25 cellular contexts compared by ENCODE assay signal in genomic region chr20:49969946-49970345, GRCh38. TPM values are rescaled to one million over a fixed set of nuclear protein-coding genes. Genes with fewer than 3 reads are reported as not detected.
DNase-seq lines count a peak whose midpoint lies in the region; ATAC-seq, FAIRE-seq and TF ChIP-seq lines count a peak whose summit lies in the region.
"Had no signal": no experiment of that assay in that cellular context is flagged by ENCODE, and none has a peak within 500 bp of the region (broad histone marks: within the 10 kb centered on the region; RNA-seq: fewer than 3 reads in every experiment).

No MANE protein-coding gene starts in this region.

- H4K20me1 ChIP-seq in IMR-90 (ENCODE audit: insufficient read depth, low read length), result no peaks in the 10 kb centered on the region
- no peaks in the 10 kb centered on the region for H4K20me1 ChIP-seq in GM12878 (ENCODE audit: control insufficient read depth, insufficient read depth)

- in situ Hi-C loops in IMR-90 (cut with MboI; ENCODE audit: low sequenced_read_pairs), result no loop called here
- in situ Hi-C loops in GM12878 (cut with MboI), result no loop called here

- TF ChIP-seq POLR2A in IMR-90 (IDR thresholded peaks at IDR 0.05; ENCODE audit: low read depth, low read length), result no peak
- no peak for TF ChIP-seq POLR2A in GM12878 (IDR thresholded peaks at IDR 0.05; ENCODE audit: low read depth, low read length)
- no peak for TF ChIP-seq POLR2A in esophagus squamous epithelium (IDR thresholded peaks at IDR 0.05)

- no peaks in the 10 kb centered on the region for H3K36me3 Mint-ChIP-seq in endodermal cell (ENCODE audit: low read depth)
- H3K36me3 Mint-ChIP-seq: activated naive CD4-positive, alpha-beta T cell treated with anti-CD3 and anti-CD28 coated beads, Interleukin-2, amount 50 U/mL, for 72 hours; WTC11 had no signal

- 0% methylated on average over 1 of the region's 5 CpGs; no CpG with 5 or more reads in 1 of the 2 experiments for WGBS in IMR-90 (ENCODE audit: extremely low coverage in 2 of 2, insufficient read length in 1 of 2), 2 experiments
- 70% methylated on average over 4 of the region's 5 CpGs for WGBS in GM12878 (ENCODE audit: insufficient coverage, insufficient replicate concordance, low lambda C conversion rate, missing lambda C conversion rate)
- no CpG with 5 or more reads among the region's 5 CpGs for WGBS in mesendoderm (ENCODE audit: extremely low coverage, insufficient coverage, low lambda C conversion rate)
- WGBS in endodermal cell (ENCODE audit: insufficient coverage in 1 of 2, insufficient read length in 1 of 2), 2 experiments, result 74 to 78% methylated on average over 5 of the region's 5 CpGs
- 14 to 64% methylated on average over 2 to 5 of the region's 5 CpGs for WGBS in esophagus squamous epithelium, 2 donors

- no peak overlapping the region for H2BK120ac ChIP-seq in IMR-90 (ENCODE audit: low read depth, low read length)
- no peak overlapping the region for H2BK120ac ChIP-seq in mesendoderm (ENCODE audit: low read depth, low read length)

- no peak overlapping the region for H2AFZ ChIP-seq in IMR-90 (replicated peaks; ENCODE audit: low read length, poor library complexity)
- H2AFZ ChIP-seq in GM12878 (ENCODE audit: control insufficient read depth, low read depth, low read length), result no peak overlapping the region

- peaks cover 8% of the 10 kb centered on the region for H3K9me1 ChIP-seq in IMR-90 (ENCODE audit: insufficient read depth, low read length)

- BruUV-seq in IMR-90 (replicated peaks; lab: Mats Ljungman, UMichigan) (no TSS peak), GM12878 (replicated peaks; lab: Mats Ljungman, UMichigan) (no TSS peak)

- POLR2A ChIA-PET in IMR-90 (lab: Charles Lee; ENCODE audit: unreplicated experiment) (no interaction called here), GM12878 (lab: Charles Lee) (no interaction called here)

- H3K9me3 Mint-ChIP-seq in endodermal cell, result no peaks in the 10 kb centered on the region
- H3K9me3 Mint-ChIP-seq: activated naive CD4-positive, alpha-beta T cell treated with anti-CD3 and anti-CD28 coated beads, Interleukin-2, amount 50 U/mL, for 72 hours; activated T-helper 2 cell treated with anti-CD3 and anti-CD28 coated beads, Interferon-gamma antibody, Interleukin-2, Interleukin-4, amounts not matched to agents 10 μg/mL and 5 μg/mL and 100 μg/mL, durations not matched to agents 14 hours and 24 hours and 36 hours; WTC11 had no signal

- H3K79me2 ChIP-seq in GM12878 (ENCODE audit: control insufficient read depth, insufficient read depth, low read length) (no peaks in the 10 kb centered on the region), mesendoderm (ENCODE audit: control insufficient read depth, insufficient read depth, low read length) (no peaks in the 10 kb centered on the region)

- H3K9me3 ChIP-seq in IMR-90 (ENCODE audit: control insufficient read depth, insufficient read depth, low read length) (no peaks in the 10 kb centered on the region), GM12878 (replicated peaks; ENCODE audit: control insufficient read depth, insufficient read depth, low read length) (no peaks in the 10 kb centered on the region), endodermal cell (ENCODE audit: control insufficient read depth, low read length) (no peaks in the 10 kb centered on the region), esophagus squamous epithelium (no peaks in the 10 kb centered on the region)
- H3K9me3 ChIP-seq: A549, BE2C, neutrophil had no signal

- DNase-seq in COLO668 (lab: John Stamatoyannopoulos, UW; ENCODE audit: unreplicated experiment) (peak; percentile 59), IMR-90 (no peak), GM12878 (ENCODE audit: low read depth, low spot score) (no peak), mesendoderm (peak; percentile 55), endodermal cell (no peak), esophagus squamous epithelium (lab: John Stamatoyannopoulos, UW) (no peak)
- no peak for DNase-seq in activated CD4-positive, alpha-beta T cell treated with anti-CD3 and anti-CD28 coated beads, Interleukin-2, amount 50 U/mL, for 48 hours
- DNase-seq: activated CD8-positive, alpha-beta memory T cell treated with anti-CD3 and anti-CD28 coated beads, Interleukin-2, amount 50 U/mL, for 4 hours; BE2C; caudate nucleus; dermis blood vessel endothelial cell; DMS79; GF-D8; glutamatergic neuron; H7; NCI-H526; stimulated activated CD4-positive, alpha-beta T cell treated with anti-CD3 and anti-CD28 coated beads, Interleukin-2, amount 100 ng/mL, for 24 hours; T1000 had no signal

- H3K9ac ChIP-seq in IMR-90 (ENCODE audit: low read depth, low read length) (no peak overlapping the region), GM12878 (ENCODE audit: control insufficient read depth, insufficient read depth, low read length) (no peak overlapping the region), mesendoderm (ENCODE audit: low read length) (no peak overlapping the region), endodermal cell (ENCODE audit: extremely low read depth, low read length, poor library complexity, severe bottlenecking) (no peak overlapping the region)

- H3K23ac ChIP-seq in IMR-90 (ENCODE audit: low read depth, low read length), result no peak overlapping the region
- H3K23ac ChIP-seq in mesendoderm (ENCODE audit: low read length), result no peak overlapping the region

- no peaks in the 10 kb centered on the region for H3K36me3 ChIP-seq in IMR-90 (ENCODE audit: control insufficient read depth, insufficient read depth, low read length)
- no peaks in the 10 kb centered on the region for H3K36me3 ChIP-seq in GM12878 (ENCODE audit: control insufficient read depth in 2 of 2, insufficient read depth in 2 of 2, low read length in 1 of 2)
- H3K36me3 ChIP-seq in mesendoderm (ENCODE audit: control insufficient read depth, insufficient read depth, low read length), result no peaks in the 10 kb centered on the region
- no peaks in the 10 kb centered on the region for H3K36me3 ChIP-seq in endodermal cell (ENCODE audit: control insufficient read depth, insufficient read depth, low read length)
- no peaks in the 10 kb centered on the region for H3K36me3 ChIP-seq in esophagus squamous epithelium
- H3K36me3 ChIP-seq: BE2C had no signal

- no peak overlapping the region for H4K91ac ChIP-seq in IMR-90 (ENCODE audit: insufficient read depth, low read depth, low read length)

- H3K27ac ChIP-seq in IMR-90 (ENCODE audit: insufficient read depth, low read length), result no peak overlapping the region
- H3K27ac ChIP-seq in GM12878 (ENCODE audit: control insufficient read depth, insufficient read depth), result no peak overlapping the region
- H3K27ac ChIP-seq in mesendoderm (ENCODE audit: low read depth, low read length), result no peak overlapping the region
- no peak overlapping the region for H3K27ac ChIP-seq in endodermal cell (ENCODE audit: low read depth, low read length)
- no peak overlapping the region for H3K27ac ChIP-seq in esophagus squamous epithelium
- H3K27ac ChIP-seq: neutrophil, skin epidermis had no signal

- H3K4me2 ChIP-seq in IMR-90 (ENCODE audit: low read depth, low read length) (no peak overlapping the region), GM12878 (ENCODE audit: control insufficient read depth, insufficient read depth) (no peak overlapping the region), mesendoderm (ENCODE audit: low read length) (no peak overlapping the region)

- CTCF ChIA-PET in IMR-90 (lab: Yijun Ruan, JAX), result interaction anchor here (1.4 kb wide), 1 partner anchor 9 kb away, joined by 4 read pairs; no protein-coding TSS in a partner anchor
- CTCF ChIA-PET in GM12878 (lab: Yijun Ruan, JAX), result no interaction called here

- H2AK9ac ChIP-seq in IMR-90 (replicated peaks; ENCODE audit: low read depth, low read length, poor library complexity), result no peak overlapping the region

- dilution Hi-C loops in IMR-90 (cut with HindIII; ENCODE audit: low sequenced_read_pairs, unreplicated experiment), result no loop called here

- SMC1A ChIA-PET in GM12878 (lab: Charles Lee; ENCODE audit: uncharacterized antibody, unreplicated experiment), result interaction anchor here (1.1 kb wide), 1 partner anchor 79 kb away, joined by 4 read pairs; no protein-coding TSS in a partner anchor

- no peak for TF ChIP-seq RAD21 in IMR-90 (IDR thresholded peaks at IDR 0.05; ENCODE audit: low read length)
- TF ChIP-seq RAD21 in GM12878 (IDR thresholded peaks at IDR 0.05; ENCODE audit: insufficient read depth, low read depth, low read length), result no peak

- H3K14ac ChIP-seq in IMR-90 (replicated peaks; ENCODE audit: low read depth, low read length), result no peak overlapping the region

- H3K4me3 ChIP-seq in IMR-90 (ENCODE audit: insufficient read depth, low read depth, low read length) (no peak overlapping the region), GM12878 (no peak overlapping the region), mesendoderm (ENCODE audit: low read length) (no peak overlapping the region), endodermal cell (ENCODE audit: low read length) (no peak overlapping the region), esophagus squamous epithelium (no peak overlapping the region)
- H3K4me3 ChIP-seq: A549, skin epidermis had no signal

- no peak for FAIRE-seq in GM12878 (lab: Jason Lieb, UNC)
- FAIRE-seq: A549 had no signal

- H3K4me1 Mint-ChIP-seq in endodermal cell, result peaks cover 16% of the 10 kb centered on the region

- H2AK5ac ChIP-seq in IMR-90 (ENCODE audit: low read depth, low read length) (peak overlapping the region; percentile 30; the same call in 1 of the 2 replicates), mesendoderm (ENCODE audit: low read length) (no peak overlapping the region)

- no peak overlapping the region for H3K4me3 Mint-ChIP-seq in endodermal cell
- H3K4me3 Mint-ChIP-seq: WTC11 had no signal

- no peak overlapping the region for H3K27ac Mint-ChIP-seq in endodermal cell
- H3K27ac Mint-ChIP-seq: activated T-helper 2 cell treated with anti-CD3 and anti-CD28 coated beads, Interferon-gamma antibody, Interleukin-2, Interleukin-4, amounts not matched to agents 10 μg/mL and 5 μg/mL and 100 μg/mL, durations not matched to agents 14 hours and 24 hours and 36 hours; WTC11 had no signal

- no peak overlapping the region for H2BK20ac ChIP-seq in IMR-90 (ENCODE audit: low read depth, low read length)

- H2BK5ac ChIP-seq in IMR-90 (ENCODE audit: low read depth, low read length, poor library complexity, severe bottlenecking) (no peak overlapping the region), mesendoderm (ENCODE audit: low read length) (no peak overlapping the region)

- H2BK15ac ChIP-seq in IMR-90 (ENCODE audit: low read depth, low read length) (no peak overlapping the region), mesendoderm (replicated peaks; ENCODE audit: low read depth) (no peak overlapping the region)

- RAD21 ChIA-PET in GM12878 (lab: Charles Lee; ENCODE audit: unreplicated experiment), result interaction anchor here (0.9 kb wide), 1 partner anchor 9 kb away, joined by 4 read pairs; no protein-coding TSS in a partner anchor

- no peaks in the 10 kb centered on the region for H3K27me3 ChIP-seq in IMR-90 (ENCODE audit: control insufficient read depth, insufficient read depth, low read length)
- no peaks in the 10 kb centered on the region for H3K27me3 ChIP-seq in GM12878 (replicated peaks in 1 of 2; ENCODE audit: control insufficient read depth in 2 of 2, insufficient read depth in 2 of 2, low read length in 1 of 2)
- H3K27me3 ChIP-seq in mesendoderm (ENCODE audit: insufficient read depth, low read length, poor library complexity), result no peaks in the 10 kb centered on the region
- H3K27me3 ChIP-seq in endodermal cell (ENCODE audit: control insufficient read depth, insufficient read depth, low read length, poor library complexity, severe bottlenecking), result no peaks in the 10 kb centered on the region
- H3K27me3 ChIP-seq in esophagus squamous epithelium, result no peaks in the 10 kb centered on the region
- H3K27me3 ChIP-seq: BE2C, neutrophil had no signal

- no peak overlapping the region for H3K4ac ChIP-seq in IMR-90 (ENCODE audit: low read depth, low read length)
- no peak overlapping the region for H3K4ac ChIP-seq in mesendoderm (ENCODE audit: low read depth, low read length)

- H3K27me3 Mint-ChIP-seq in endodermal cell (ENCODE audit: insufficient read depth), result no peaks in the 10 kb centered on the region

- H4K8ac ChIP-seq in IMR-90 (ENCODE audit: low read depth in 2 of 2, low read length in 2 of 2) (no peak overlapping the region), mesendoderm (ENCODE audit: low read depth, low read length) (no peak overlapping the region)

- H4K5ac ChIP-seq in IMR-90 (ENCODE audit: low read depth, low read length) (no peak overlapping the region), mesendoderm (ENCODE audit: low read length) (no peak overlapping the region)

- no peak overlapping the region for H3K56ac ChIP-seq in IMR-90 (ENCODE audit: extremely low read depth, insufficient read depth, low read length)
- no peak overlapping the region for H3K56ac ChIP-seq in mesendoderm (ENCODE audit: low read length)

- H3K79me1 ChIP-seq in IMR-90 (ENCODE audit: low read depth in 1 of 2, low read length in 2 of 2), result peaks cover 0 to 16% of the 10 kb centered on the region in 2 experiments; a peak in 1 of 4 replicates
- H3K79me1 ChIP-seq in mesendoderm (ENCODE audit: low read length), result no peaks in the 10 kb centered on the region

- no peak overlapping the region for H3K18ac ChIP-seq in IMR-90 (ENCODE audit: low read depth, low read length)
- H3K18ac ChIP-seq in mesendoderm (ENCODE audit: low read length), result no peak overlapping the region

- no peak for ATAC-seq in IMR-90 (ENCODE audit: low read depth)
- no peak for ATAC-seq in GM12878
- no peak for ATAC-seq in HG03342 (IDR thresholded peaks at IDR 0.05; ENCODE audit: unreplicated experiment)
- ATAC-seq: activated naive CD4-positive, alpha-beta T cell treated with anti-CD3 and anti-CD28 coated beads, Interleukin-2, amount 50 U/mL, for 72 hours; WTC11 had no signal

- TF ChIP-seq EP300 in GM12878 (IDR thresholded peaks at IDR 0.05; ENCODE audit: borderline replicate concordance in 1 of 2, control insufficient read depth in 1 of 2, low read depth in 2 of 2, low read length in 2 of 2), result no peak

- TF ChIP-seq CTCF in IMR-90 (conservative IDR thresholded peaks at IDR 0.05; ENCODE audit: low read depth, low read length), result no peak
- no peak for TF ChIP-seq CTCF in GM12878 (IDR thresholded peaks at IDR 0.05 in 2 of 3, conservative IDR thresholded peaks at IDR 0.05 in 1 of 3; ENCODE audit: control insufficient read depth in 2 of 3, extremely low read depth in 1 of 3, insufficient read depth in 1 of 3, low read depth in 3 of 3, low read length in 3 of 3)
- no peak for TF ChIP-seq CTCF in endodermal cell (conservative IDR thresholded peaks at IDR 0.05)
- no peak for TF ChIP-seq CTCF in esophagus squamous epithelium (IDR thresholded peaks at IDR 0.05)

- H3K4me1 ChIP-seq in IMR-90 (ENCODE audit: control insufficient read depth, insufficient read depth, low read length) (peaks cover 2% of the 10 kb centered on the region; the same call in 1 of the 2 replicates), GM12878 (ENCODE audit: control insufficient read depth, insufficient read depth, low read length) (no peaks in the 10 kb centered on the region), mesendoderm (ENCODE audit: control insufficient read depth, low read depth, low read length) (peaks cover 1% of the 10 kb centered on the region), endodermal cell (ENCODE audit: control insufficient read depth, insufficient read depth, low read length) (no peaks in the 10 kb centered on the region), esophagus squamous epithelium (peaks cover 0 to 19% (median 4%) of the 10 kb centered on the region in 3 donors)
- H3K4me1 ChIP-seq: BE2C had no signal

- intact Hi-C loops in IMR-90 (cut with micrococcal nuclease), result no loop called here
- intact Hi-C loops in GM12878 (cut with micrococcal nuclease; ENCODE audit: unreplicated experiment), result no loop called here
- intact Hi-C loops in esophagus squamous epithelium (cut with DNase I), result no loop called here

RNA-seq across cellular contexts. Expression of gene SNAI1, which starts 12.8 kb away (rescaled TPM):
- total RNA-seq in IMR-90 (2012; rRNA removed), result 0.54 and 0.83 TPM in 2 replicates
- 13.7 and 14.9 TPM in 2 replicates for polyA plus RNA-seq in IMR-90 (2012; rRNA removed)
- polyA plus RNA-seq in IMR-90 (2012; cell fraction: cytosol; rRNA removed), result 10.8 and 34.1 TPM in 2 replicates
- 54.0 and 64.7 TPM in 2 replicates for polyA plus RNA-seq in IMR-90 (2012; cell fraction: nucleus; rRNA removed; ENCODE audit: low replicate concordance)
- 1.2 and 1.6 TPM in 2 replicates for total RNA-seq in GM12878 (2013; cell fraction: nucleolus; rRNA removed)
- total RNA-seq in GM12878 (2014; rRNA removed), result 0.05 and 0.17 TPM in 2 replicates
- 0.09 and 0.13 TPM in 2 replicates for total RNA-seq in GM12878 (2014; rRNA removed; fragmentation: Illumina TruSeq; extraction: Trizol)
- 0.33 and 0.43 TPM in 2 replicates for total RNA-seq in GM12878 (2021)
- not detected for polyA plus RNA-seq in GM12878 (2011; ENCODE audit: low read depth)
- polyA plus RNA-seq in GM12878 (2011; rRNA removed), result 0.11 TPM in 1 of 2 replicates, not detected in the other
- 0.08 TPM in 1 of 2 replicates, not detected in the other for polyA plus RNA-seq in GM12878 (2011; cell fraction: cytosol; rRNA removed)
- 0.56 and 0.61 TPM in 2 replicates for polyA plus RNA-seq in GM12878 (2011; cell fraction: nucleus; rRNA removed)
- 0.27 and 0.30 TPM in 2 replicates for polyA plus RNA-seq in GM12878 (2012)
- 0.22 TPM in 1 of 2 replicates, not detected in the other for polyA plus RNA-seq in GM12878 (2014; fragmentation: Illumina TruSeq; extraction: Trizol)
- not detected for polyA plus RNA-seq in GM12878 (2014; fragmentation: Nextera tagmentation; extraction: Ambion mirVana)
- polyA plus RNA-seq in GM12878 (2014; rRNA removed), result 0.13 and 0.27 TPM in 2 replicates
- polyA plus RNA-seq in GM12878 (2016; fragmentation: Nextera tagmentation; extraction: Ambion mirVana), result under 1 TPM; 0.78 to 0.79 TPM
- not detected in 2 replicates for polyA minus RNA-seq in GM12878 (2011; rRNA and poly(A)+ RNA removed)
- not detected in 2 replicates for polyA minus RNA-seq in GM12878 (2011; cell fraction: cytosol; rRNA and poly(A)+ RNA removed)
- 0.29 and 0.36 TPM in 2 replicates for polyA minus RNA-seq in GM12878 (2011; cell fraction: nucleus; rRNA and poly(A)+ RNA removed)
- 23.6 TPM for polyA plus RNA-seq in mesendoderm (2013, experiment 1 of 2)
- polyA plus RNA-seq in mesendoderm (2013, experiment 2 of 2), result 20.7 TPM
- 10 to 100 TPM; 10.6 to 13.1 TPM for total RNA-seq in endodermal cell
- polyA plus RNA-seq in endodermal cell (2013, experiment 1 of 2), result 8.0 TPM
- polyA plus RNA-seq in endodermal cell (2013, experiment 2 of 2), result 8.3 TPM
- 1 to 10 TPM in 1 of 4 donors, under 1 TPM in 2, not detected in 1; 0.44 to 1.3 (median 0.75) TPM for total RNA-seq in esophagus squamous epithelium

RNA-seq across cellular contexts. Expression of gene RNF114, which starts 33.7 kb away (rescaled TPM):
- total RNA-seq in IMR-90 (2012; rRNA removed), result 44.6 and 49.7 TPM in 2 replicates
- polyA plus RNA-seq in IMR-90 (2012; rRNA removed), result 55.0 and 62.3 TPM in 2 replicates
- 122 and 166 TPM in 2 replicates for polyA plus RNA-seq in IMR-90 (2012; cell fraction: cytosol; rRNA removed)
- 88.0 and 111 TPM in 2 replicates for polyA plus RNA-seq in IMR-90 (2012; cell fraction: nucleus; rRNA removed; ENCODE audit: low replicate concordance)
- total RNA-seq in GM12878 (2013; cell fraction: nucleolus; rRNA removed), result 82.6 and 90.8 TPM in 2 replicates
- total RNA-seq in GM12878 (2014; rRNA removed), result 48.0 and 48.3 TPM in 2 replicates
- total RNA-seq in GM12878 (2014; rRNA removed; fragmentation: Illumina TruSeq; extraction: Trizol), result 36.6 and 39.1 TPM in 2 replicates
- 56.9 and 62.9 TPM in 2 replicates for total RNA-seq in GM12878 (2021)
- 38.0 TPM for polyA plus RNA-seq in GM12878 (2011; ENCODE audit: low read depth)
- polyA plus RNA-seq in GM12878 (2011; rRNA removed), result 80.1 and 90.7 TPM in 2 replicates
- 122 and 152 TPM in 2 replicates for polyA plus RNA-seq in GM12878 (2011; cell fraction: cytosol; rRNA removed)
- polyA plus RNA-seq in GM12878 (2011; cell fraction: nucleus; rRNA removed), result 73.6 and 94.1 TPM in 2 replicates
- 53.8 and 60.3 TPM in 2 replicates for polyA plus RNA-seq in GM12878 (2012)
- polyA plus RNA-seq in GM12878 (2014; fragmentation: Illumina TruSeq; extraction: Trizol), result 42.3 and 46.4 TPM in 2 replicates
- polyA plus RNA-seq in GM12878 (2014; fragmentation: Nextera tagmentation; extraction: Ambion mirVana), result 10 to 100 TPM; 28.0 to 33.2 TPM
- polyA plus RNA-seq in GM12878 (2014; rRNA removed), result 38.9 and 44.3 TPM in 2 replicates
- polyA plus RNA-seq in GM12878 (2016; fragmentation: Nextera tagmentation; extraction: Ambion mirVana), result 10 to 100 TPM; 75.3 to 82.3 TPM
- 63.7 and 66.8 TPM in 2 replicates for polyA minus RNA-seq in GM12878 (2011; rRNA and poly(A)+ RNA removed)
- 24.3 and 36.8 TPM in 2 replicates for polyA minus RNA-seq in GM12878 (2011; cell fraction: cytosol; rRNA and poly(A)+ RNA removed)
- polyA minus RNA-seq in GM12878 (2011; cell fraction: nucleus; rRNA and poly(A)+ RNA removed), result 19.6 and 32.6 TPM in 2 replicates
- polyA plus RNA-seq in mesendoderm (2013, experiment 1 of 2), result 60.4 TPM
- 60.4 TPM for polyA plus RNA-seq in mesendoderm (2013, experiment 2 of 2)
- total RNA-seq in endodermal cell, result 10 to 100 TPM; 48.8 to 52.5 TPM
- 91.4 TPM for polyA plus RNA-seq in endodermal cell (2013, experiment 1 of 2)
- polyA plus RNA-seq in endodermal cell (2013, experiment 2 of 2), result 92.1 TPM
- total RNA-seq in esophagus squamous epithelium, result 100 to 1,000 TPM in 1 of 4 donors, 10 to 100 TPM in 3; 73.2 to 102 (median 79.7) TPM

RNA-seq across cellular contexts. Expression of gene SPATA2, which starts 54.6 kb away (rescaled TPM):
- total RNA-seq in IMR-90 (2012; rRNA removed) (1.3 and 1.4 TPM in 2 replicates), GM12878 (2014; rRNA removed) (3.7 and 5.3 TPM in 2 replicates), GM12878 (2014; rRNA removed; fragmentation: Illumina TruSeq; extraction: Trizol) (2.9 and 3.4 TPM in 2 replicates), GM12878 (2021) (10.1 and 11.7 TPM in 2 replicates), endodermal cell (10 to 100 TPM in 1 of 2 donors, 1 to 10 TPM in 1; 8.6 to 10.4 TPM), esophagus squamous epithelium (1 to 10 TPM; 3.3 to 5.6 (median 4.0) TPM)
- polyA plus RNA-seq in IMR-90 (2012; rRNA removed) (4.4 and 4.5 TPM in 2 replicates), GM12878 (2011; rRNA removed) (2.8 and 5.5 TPM in 2 replicates), GM12878 (2014; fragmentation: Illumina TruSeq; extraction: Trizol) (4.6 and 5.7 TPM in 2 replicates), GM12878 (2014; fragmentation: Nextera tagmentation; extraction: Ambion mirVana) (1 to 10 TPM in 1 of 2 experiments, under 1 TPM in 1; 0.93 to 1.3 TPM), GM12878 (2014; rRNA removed) (6.4 and 7.8 TPM in 2 replicates), GM12878 (2016; fragmentation: Nextera tagmentation; extraction: Ambion mirVana) (1 to 10 TPM; 7.9 to 8.7 TPM)
- polyA plus RNA-seq in IMR-90 (2012; cell fraction: cytosol; rRNA removed), result 3.5 and 5.8 TPM in 2 replicates
- 5.9 and 9.4 TPM in 2 replicates for polyA plus RNA-seq in IMR-90 (2012; cell fraction: nucleus; rRNA removed; ENCODE audit: low replicate concordance)
- total RNA-seq in GM12878 (2013; cell fraction: nucleolus; rRNA removed), result 5.1 and 5.4 TPM in 2 replicates
- polyA plus RNA-seq in GM12878 (2011; ENCODE audit: low read depth), result 3.2 TPM
- 5.0 and 5.7 TPM in 2 replicates for polyA plus RNA-seq in GM12878 (2011; cell fraction: cytosol; rRNA removed)
- polyA plus RNA-seq in GM12878 (2011; cell fraction: nucleus; rRNA removed), result 5.2 and 6.5 TPM in 2 replicates
- 6.0 and 6.2 TPM in 2 replicates for polyA plus RNA-seq in GM12878 (2012)
- 3.8 and 5.0 TPM in 2 replicates for polyA minus RNA-seq in GM12878 (2011; rRNA and poly(A)+ RNA removed)
- polyA minus RNA-seq in GM12878 (2011; cell fraction: cytosol; rRNA and poly(A)+ RNA removed), result 2.9 and 3.7 TPM in 2 replicates
- polyA minus RNA-seq in GM12878 (2011; cell fraction: nucleus; rRNA and poly(A)+ RNA removed), result 2.3 and 4.9 TPM in 2 replicates
- 10.0 TPM for polyA plus RNA-seq in mesendoderm (2013, experiment 1 of 2)
- 9.6 TPM for polyA plus RNA-seq in mesendoderm (2013, experiment 2 of 2)
- polyA plus RNA-seq in endodermal cell (2013, experiment 1 of 2), result 10.2 TPM
- 8.3 TPM for polyA plus RNA-seq in endodermal cell (2013, experiment 2 of 2)

Comparison
In these comparisons a context has a peak if more than half of its experiments do, and no peak if none do; other contexts are left out.
1. DNase-seq: peak in COLO668 (single experiment) and mesendoderm (single experiment); none in IMR-90 (single experiment), GM12878 (single experiment), endodermal cell (single experiment), esophagus squamous epithelium (single experiment) and activated CD4-positive, alpha-beta T cell treated with anti-CD3 and anti-CD28 coated beads, Interleukin-2, amount 50 U/mL, for 48 hours (0 of 2).